Comparison of ENCODE assay signal across 20 cellular contexts in genomic region chr22:49154433-49154832, GRCh38.
"Had no signal": no experiment of that assay in that cellular context is flagged by ENCODE, and none has a peak within 500 bp of the region (broad histone marks: within the 10 kb centered on the region; RNA-seq: fewer than 3 reads in every experiment).

No MANE protein-coding gene starts in this region.

- H3K27ac Mint-ChIP-seq: natural killer cell; progenitor cell of endocrine pancreas; stimulated activated memory B cell treated with anti-CD40 and anti-IgM and Interleukin-4, amounts not matched to agents 10 μg/mL and 1 μg/mL and 100 μg/mL, for 72 hours had no signal

- H3K4me1 Mint-ChIP-seq: natural killer cell; stimulated activated memory B cell treated with anti-CD40 and anti-IgM and Interleukin-4, amounts not matched to agents 10 μg/mL and 1 μg/mL and 100 μg/mL, for 72 hours had no signal

- ATAC-seq: gastrocnemius medialis; natural killer cell; pancreas; right lobe of liver; stimulated activated memory B cell treated with anti-CD40 and anti-IgM and Interleukin-4, amounts not matched to agents 10 μg/mL and 1 μg/mL and 100 μg/mL, for 72 hours; stimulated activated naive CD8-positive, alpha-beta T cell treated with anti-CD3 and anti-CD28 coated beads, Interleukin-15, Interleukin-2, amounts not matched to agents 100 U/mL and 50 U/mL, for 24 hours had no signal

- H3K36me3 ChIP-seq: gastrocnemius medialis, neutrophil, pancreas, right lobe of liver, thoracic aorta, tibial nerve, upper lobe of left lung had no signal

- H3K4me3 Mint-ChIP-seq: natural killer cell; stimulated activated memory B cell treated with anti-CD40 and anti-IgM and Interleukin-4, amounts not matched to agents 10 μg/mL and 1 μg/mL and 100 μg/mL, for 72 hours had no signal

- DNase-seq: caudate nucleus; cerebellar nuclear complex; dorsolateral prefrontal cortex; effector CD4-positive, alpha-beta T cell; foreskin fibroblast; gastrocnemius medialis; mesenchymal stem cell; natural killer cell; stimulated activated CD4-positive, alpha-beta T cell treated with anti-CD3 and anti-CD28 coated beads, Interleukin-4, amount 100 ng/mL, for 4 hours; stimulated activated naive CD8-positive, alpha-beta T cell treated with anti-CD3 and anti-CD28 coated beads, Interleukin-15, Interleukin-2, amounts not matched to agents 100 U/mL and 50 U/mL, for 24 hours; substantia nigra; upper lobe of left lung had no signal

- H3K36me3 Mint-ChIP-seq: natural killer cell; stimulated activated memory B cell treated with anti-CD40 and anti-IgM and Interleukin-4, amounts not matched to agents 10 μg/mL and 1 μg/mL and 100 μg/mL, for 72 hours had no signal

- H3K9me3 ChIP-seq: gastrocnemius medialis, neutrophil, pancreas, right lobe of liver, thoracic aorta, tibial nerve, upper lobe of left lung had no signal

- H3K4me3 ChIP-seq: dorsolateral prefrontal cortex, gastrocnemius medialis, hepatocyte, pancreas, right lobe of liver, thoracic aorta, tibial nerve, upper lobe of left lung had no signal

- H3K9me3 Mint-ChIP-seq: natural killer cell had no signal

- H3K4me1 ChIP-seq: gastrocnemius medialis, pancreas, right lobe of liver, tibial nerve, upper lobe of left lung had no signal

- H3K27ac ChIP-seq: dorsolateral prefrontal cortex, gastrocnemius medialis, hepatocyte, neutrophil, pancreas, right lobe of liver, thoracic aorta, tibial nerve, upper lobe of left lung had no signal

- H3K27me3 ChIP-seq: hepatocyte, neutrophil, pancreas, right lobe of liver, tibial nerve, upper lobe of left lung had no signal
